ENCODE assay signal across 7 cellular contexts in the genomic region with DNA sequence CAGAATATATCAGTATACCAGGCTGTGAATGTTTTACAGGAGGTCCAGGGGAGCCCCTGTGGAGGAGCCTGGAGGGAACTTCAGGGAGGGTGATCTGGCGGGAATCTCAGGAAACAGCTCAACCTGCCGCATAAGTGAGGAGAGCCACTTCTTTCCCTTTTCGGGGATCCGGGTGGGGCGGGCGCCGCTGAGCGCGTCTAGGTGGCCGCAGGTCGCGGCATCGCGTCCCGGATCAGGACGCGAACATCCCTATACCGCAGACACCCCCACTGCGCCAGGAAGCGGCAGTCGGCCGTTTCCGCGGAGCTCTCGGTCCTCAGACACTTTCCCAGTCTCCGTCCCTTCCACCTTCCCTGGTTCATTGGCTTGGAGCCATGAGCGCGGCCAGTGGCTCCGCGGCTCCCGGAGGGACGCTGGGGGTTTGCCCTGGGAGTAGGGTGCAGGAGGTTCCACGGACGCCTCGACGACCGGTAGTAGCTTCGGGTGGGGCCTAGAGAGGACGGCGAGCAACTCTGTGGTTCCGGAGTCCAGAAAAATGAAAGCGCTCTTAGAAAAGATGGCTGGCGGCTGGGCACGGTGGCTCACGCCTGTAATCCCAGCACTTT. TPM values are rescaled to one million over a fixed set of nuclear protein-coding genes. Genes with fewer than 3 reads are reported as not detected.
DNase-seq lines count a peak whose midpoint lies in the region; ATAC-seq and TF ChIP-seq lines count a peak whose summit lies in the region.
"Had no signal": no experiment of that assay in that cellular context is flagged by ENCODE, and none has a peak within 500 bp of the region (broad histone marks: within the 10 kb centered on the region; RNA-seq: fewer than 3 reads in every experiment).

No MANE protein-coding gene starts in this region.

- POLR2A ChIA-PET in Caco-2 (lab: Charles Lee): no interaction called here

- H3K36me3 Mint-ChIP-seq in GM23338 (ENCODE audit: low read depth) (peaks cover under 1% of the 10 kb centered on the region; the same call in 2 of the 3 replicates), Caco-2 (ENCODE audit: insufficient read depth, unreplicated experiment) (peaks cover 5% of the 10 kb centered on the region)
- peaks cover 8% of the 10 kb centered on the region for H3K36me3 Mint-ChIP-seq in central memory CD8-positive, alpha-beta T cell (ENCODE audit: insufficient read depth)

- DNase-seq in GM23338 (ENCODE audit: low spot score) (peak; percentile 69), Caco-2 (no peak), DMS79 treated with DMSO at 0.1 percent for 48 hours (lab: John Stamatoyannopoulos, UW) (no peak), OCI-M2 (lab: John Stamatoyannopoulos, UW; ENCODE audit: unreplicated experiment) (no peak)
- no peak for DNase-seq in central memory CD8-positive, alpha-beta T cell (ENCODE audit: low spot score in 2 of 2)

- H3K4me1 Mint-ChIP-seq in GM23338: peaks cover 20% of the 10 kb centered on the region
- peaks cover 30% of the 10 kb centered on the region for H3K4me1 Mint-ChIP-seq in central memory CD8-positive, alpha-beta T cell
- peaks cover 2% of the 10 kb centered on the region for H3K4me1 Mint-ChIP-seq in Caco-2 (ENCODE audit: low read depth, unreplicated experiment)

- H3K79me2 ChIP-seq in GM23338 (replicated peaks; ENCODE audit: insufficient read depth): no peaks in the 10 kb centered on the region; the same call in 1 of the 2 replicates

- H3K27me3 Mint-ChIP-seq in GM23338 (ENCODE audit: insufficient read depth, low read depth, poor library complexity) (peaks cover 28% of the 10 kb centered on the region), Caco-2 (ENCODE audit: insufficient read depth, unreplicated experiment) (no peaks in the 10 kb centered on the region)
- H3K27me3 Mint-ChIP-seq in central memory CD8-positive, alpha-beta T cell: no peaks in the 10 kb centered on the region

- intact Hi-C loops in Caco-2 (cut with micrococcal nuclease; ENCODE audit: unreplicated experiment): no loop called here

- H3K9me3 ChIP-seq in neutrophil (no peaks in the 10 kb centered on the region), Caco-2 (no peaks in the 10 kb centered on the region)

- no peak for TF ChIP-seq CTCF in GM23338 (conservative IDR thresholded peaks at IDR 0.05; ENCODE audit: low read depth in 2 of 2)
- no peak for TF ChIP-seq CTCF in neutrophil (IDR thresholded peaks at IDR 0.05)
- TF ChIP-seq CTCF in Caco-2 (IDR thresholded peaks at IDR 0.05; ENCODE audit: insufficient read depth in 1 of 2, low read depth in 1 of 2, low read length in 1 of 2, severe bottlenecking in 1 of 2, unreplicated experiment in 1 of 2): no peak

- H3K4me3 Mint-ChIP-seq in GM23338: peak overlapping the region; percentile 71
- peak overlapping the region; percentile 81 for H3K4me3 Mint-ChIP-seq in central memory CD8-positive, alpha-beta T cell
- H3K4me3 Mint-ChIP-seq in Caco-2 (ENCODE audit: unreplicated experiment): no peak overlapping the region

- H3K4me3 ChIP-seq in GM23338 (peak overlapping the region; percentile 68), neutrophil (ENCODE audit: low read depth in 1 of 2, low read length in 1 of 2) (peak overlapping the region; percentile 64 to 70), Caco-2 (ENCODE audit: low read depth, low read length) (no peak overlapping the region)

- H3K27me3 ChIP-seq in GM23338 (ENCODE audit: insufficient read depth) (no peaks in the 10 kb centered on the region), neutrophil (no peaks in the 10 kb centered on the region), Caco-2 (replicated peaks; ENCODE audit: control insufficient read depth, insufficient read depth, low read length) (no peaks in the 10 kb centered on the region)

- H3K27ac ChIP-seq in GM23338 (ENCODE audit: low read depth): no peak overlapping the region
- H3K27ac ChIP-seq in neutrophil: peak overlapping the region; percentile 79
- H3K27ac ChIP-seq: HL-60 had no signal

- H2AFZ ChIP-seq in GM23338: peak overlapping the region; percentile 98

- CTCF ChIA-PET in Caco-2 (lab: Charles Lee): no interaction called here

- H3K4me1 ChIP-seq in GM23338 (ENCODE audit: insufficient read depth) (peaks cover 17% of the 10 kb centered on the region), neutrophil (ENCODE audit: control insufficient read depth in 1 of 2, insufficient read depth in 1 of 2, low read depth in 1 of 2, low read length in 1 of 2) (peaks cover 26 to 28% of the 10 kb centered on the region in 2 experiments), Caco-2 (peaks cover 5% of the 10 kb centered on the region; the same call in 1 of the 2 replicates)

- H3K27ac Mint-ChIP-seq in GM23338 (no peak overlapping the region; the same call in 1 of the 2 replicates), Caco-2 (ENCODE audit: unreplicated experiment) (no peak overlapping the region)
- peak overlapping the region; percentile 89 for H3K27ac Mint-ChIP-seq in central memory CD8-positive, alpha-beta T cell (ENCODE audit: low read depth)

- H3K9me3 Mint-ChIP-seq in GM23338 (no peaks in the 10 kb centered on the region; the same call in 1 of the 3 replicates), Caco-2 (ENCODE audit: unreplicated experiment) (no peaks in the 10 kb centered on the region)
- H3K9me3 Mint-ChIP-seq in central memory CD8-positive, alpha-beta T cell: no peaks in the 10 kb centered on the region

- ATAC-seq in GM23338: peak; percentile 7
- no peak for ATAC-seq in central memory CD8-positive, alpha-beta T cell (replicated peaks; ENCODE audit: extremely low read depth, poor library complexity, severe bottlenecking)

- 0 out of 2 replicates have a peak, but pooled peaks cover 3% of the 10 kb centered on the region for H3K9me2 ChIP-seq in GM23338 (ENCODE audit: insufficient read depth)

- H3K4me2 ChIP-seq in GM23338: peak overlapping the region; percentile 88

- H4K20me1 ChIP-seq in GM23338 (replicated peaks; ENCODE audit: insufficient read depth): no peaks in the 10 kb centered on the region

- H3K36me3 ChIP-seq in GM23338 (ENCODE audit: insufficient read depth) (no peaks in the 10 kb centered on the region), neutrophil (no peaks in the 10 kb centered on the region), Caco-2 (ENCODE audit: control insufficient read depth, insufficient read depth, low read length) (no peaks in the 10 kb centered on the region; the same call in 1 of the 2 replicates)

- 0 out of 2 replicates have a peak, but pooled peaks cover 15% of the 10 kb centered on the region for H3F3A ChIP-seq in GM23338 (replicated peaks; ENCODE audit: low read depth)

- no TSS peak for BruUV-seq in Caco-2 (replicated peaks; lab: Mats Ljungman, UMichigan)

TF ChIP-seq in GM23338, 12 proteins besides CTCF, POLR2A, EP300 and RAD21 (continues in another document):
- TF ChIP-seq CREB1 (CRISPR knock-in tag; IDR thresholded peaks at IDR 0.05; ENCODE audit: low read depth) (no peak), ZNF114 (CRISPR knock-in tag; IDR thresholded peaks at IDR 0.05) (no peak), ZNF331 (CRISPR knock-in tag; IDR thresholded peaks at IDR 0.05; ENCODE audit: low read depth) (no peak), EZH2phosphoT487 (IDR thresholded peaks at IDR 0.05; ENCODE audit: unreplicated experiment) (no peak), POLR2AphosphoS5 (IDR thresholded peaks at IDR 0.05; ENCODE audit: low read depth) (no peak), JUNB (IDR thresholded peaks at IDR 0.05; ENCODE audit: unreplicated experiment) (peak; percentile 3)
- TF ChIP-seq, protein P1, sequence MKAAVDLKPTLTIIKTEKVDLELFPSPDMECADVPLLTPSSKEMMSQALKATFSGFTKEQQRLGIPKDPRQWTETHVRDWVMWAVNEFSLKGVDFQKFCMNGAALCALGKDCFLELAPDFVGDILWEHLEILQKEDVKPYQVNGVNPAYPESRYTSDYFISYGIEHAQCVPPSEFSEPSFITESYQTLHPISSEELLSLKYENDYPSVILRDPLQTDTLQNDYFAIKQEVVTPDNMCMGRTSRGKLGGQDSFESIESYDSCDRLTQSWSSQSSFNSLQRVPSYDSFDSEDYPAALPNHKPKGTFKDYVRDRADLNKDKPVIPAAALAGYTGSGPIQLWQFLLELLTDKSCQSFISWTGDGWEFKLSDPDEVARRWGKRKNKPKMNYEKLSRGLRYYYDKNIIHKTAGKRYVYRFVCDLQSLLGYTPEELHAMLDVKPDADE (IDR thresholded peaks at IDR 0.05): peak; percentile 15; the same call in 1 of the 2 replicates

RNA-seq across cellular contexts. Expression of a gene that starts 3.1 kb away (rescaled TPM):
- total RNA-seq in GM23338 (2014; rRNA removed; shearing (Covaris generic)): 10.7 and 12.9 TPM in 2 replicates
- 5.6 and 6.0 TPM in 2 replicates for polyA plus RNA-seq in GM23338 (2016; fragmentation: Nextera tagmentation; extraction: Ambion mirVana)
- 8.5 and 10.9 TPM in 2 replicates for total RNA-seq in Caco-2 (2022)

RNA-seq across cellular contexts. Expression of a gene that starts 10.2 kb away (rescaled TPM):
- total RNA-seq in GM23338 (2014; rRNA removed; shearing (Covaris generic)): 1.3 and 4.0 TPM in 2 replicates
- polyA plus RNA-seq in GM23338 (2016; fragmentation: Nextera tagmentation; extraction: Ambion mirVana): 4.4 and 6.2 TPM in 2 replicates
- total RNA-seq in Caco-2 (2022): 6.2 and 10.0 TPM in 2 replicates

RNA-seq across cellular contexts. Expression of a gene that starts 24.2 kb away (rescaled TPM):
- 7.1 and 7.5 TPM in 2 replicates for total RNA-seq in GM23338 (2014; rRNA removed; shearing (Covaris generic))
- 4.9 and 5.4 TPM in 2 replicates for polyA plus RNA-seq in GM23338 (2016; fragmentation: Nextera tagmentation; extraction: Ambion mirVana)
- total RNA-seq in Caco-2 (2022): 13.5 and 13.6 TPM in 2 replicates

RNA-seq across cellular contexts. Expression of a gene that starts 26.7 kb away (rescaled TPM):
- total RNA-seq in GM23338 (2014; rRNA removed; shearing (Covaris generic)): 10.8 and 12.6 TPM in 2 replicates
- 3.0 and 4.2 TPM in 2 replicates for polyA plus RNA-seq in GM23338 (2016; fragmentation: Nextera tagmentation; extraction: Ambion mirVana)
- 6.9 and 8.1 TPM in 2 replicates for total RNA-seq in Caco-2 (2022)

RNA-seq across cellular contexts. Expression of a gene that starts 34.9 kb away (rescaled TPM):
- total RNA-seq in GM23338 (2014; rRNA removed; shearing (Covaris generic)): 34.6 and 43.0 TPM in 2 replicates
- polyA plus RNA-seq in GM23338 (2016; fragmentation: Nextera tagmentation; extraction: Ambion mirVana): 8.3 and 8.5 TPM in 2 replicates
- total RNA-seq in Caco-2 (2022): 30.3 and 30.6 TPM in 2 replicates
